1 cellular context compared by ENCODE assay signal in the genomic region with DNA sequence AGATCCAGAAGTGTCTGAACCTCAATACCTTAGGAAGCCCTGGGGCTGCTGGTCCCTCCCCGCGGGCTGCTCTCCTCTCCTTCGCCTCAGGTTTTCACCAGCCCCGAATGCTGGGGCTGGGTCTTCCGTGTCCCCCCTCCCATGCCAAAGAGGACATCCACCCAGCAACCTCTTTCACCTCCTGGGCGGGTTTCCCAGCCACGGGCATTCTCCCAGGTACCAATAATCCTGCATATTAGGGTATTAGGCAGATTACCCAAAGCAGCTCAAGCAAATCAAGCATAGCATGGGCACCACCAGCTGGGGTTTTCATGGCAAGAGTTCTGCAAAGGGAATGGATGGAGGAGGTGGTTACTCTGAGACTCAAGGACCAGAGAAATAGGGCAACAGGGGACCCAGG.
TF ChIP-seq lines count a peak whose summit lies in the region.

No MANE protein-coding gene starts in this region.

TF ChIP-seq in IMR-90, 13 proteins besides CTCF, POLR2A, EP300 and RAD21 (continued from another document):
- no peak for TF ChIP-seq SMC3 (IDR thresholded peaks at IDR 0.05; ENCODE audit: low read depth, low read length)
- no peak for TF ChIP-seq MXI1 (IDR thresholded peaks at IDR 0.05; ENCODE audit: borderline replicate concordance, low read depth, low read length)
- no peak for TF ChIP-seq CHD1 (IDR thresholded peaks at IDR 0.05; ENCODE audit: low read depth, low read length)
- no peak for TF ChIP-seq FOS (IDR thresholded peaks at IDR 0.05; ENCODE audit: low read depth, low read length)
- TF ChIP-seq RCOR1 (IDR thresholded peaks at IDR 0.05; ENCODE audit: insufficient replicate concordance, low read length) = no peak
- TF ChIP-seq, protein P1, sequence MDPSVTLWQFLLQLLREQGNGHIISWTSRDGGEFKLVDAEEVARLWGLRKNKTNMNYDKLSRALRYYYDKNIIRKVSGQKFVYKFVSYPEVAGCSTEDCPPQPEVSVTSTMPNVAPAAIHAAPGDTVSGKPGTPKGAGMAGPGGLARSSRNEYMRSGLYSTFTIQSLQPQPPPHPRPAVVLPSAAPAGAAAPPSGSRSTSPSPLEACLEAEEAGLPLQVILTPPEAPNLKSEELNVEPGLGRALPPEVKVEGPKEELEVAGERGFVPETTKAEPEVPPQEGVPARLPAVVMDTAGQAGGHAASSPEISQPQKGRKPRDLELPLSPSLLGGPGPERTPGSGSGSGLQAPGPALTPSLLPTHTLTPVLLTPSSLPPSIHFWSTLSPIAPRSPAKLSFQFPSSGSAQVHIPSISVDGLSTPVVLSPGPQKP (IDR thresholded peaks at IDR 0.05; ENCODE audit: borderline replicate concordance, low read depth, low read length) = no peak
- no peak for TF ChIP-seq MAFK (IDR thresholded peaks at IDR 0.05; ENCODE audit: low read depth, low read length)
